In the genomic region with DNA sequence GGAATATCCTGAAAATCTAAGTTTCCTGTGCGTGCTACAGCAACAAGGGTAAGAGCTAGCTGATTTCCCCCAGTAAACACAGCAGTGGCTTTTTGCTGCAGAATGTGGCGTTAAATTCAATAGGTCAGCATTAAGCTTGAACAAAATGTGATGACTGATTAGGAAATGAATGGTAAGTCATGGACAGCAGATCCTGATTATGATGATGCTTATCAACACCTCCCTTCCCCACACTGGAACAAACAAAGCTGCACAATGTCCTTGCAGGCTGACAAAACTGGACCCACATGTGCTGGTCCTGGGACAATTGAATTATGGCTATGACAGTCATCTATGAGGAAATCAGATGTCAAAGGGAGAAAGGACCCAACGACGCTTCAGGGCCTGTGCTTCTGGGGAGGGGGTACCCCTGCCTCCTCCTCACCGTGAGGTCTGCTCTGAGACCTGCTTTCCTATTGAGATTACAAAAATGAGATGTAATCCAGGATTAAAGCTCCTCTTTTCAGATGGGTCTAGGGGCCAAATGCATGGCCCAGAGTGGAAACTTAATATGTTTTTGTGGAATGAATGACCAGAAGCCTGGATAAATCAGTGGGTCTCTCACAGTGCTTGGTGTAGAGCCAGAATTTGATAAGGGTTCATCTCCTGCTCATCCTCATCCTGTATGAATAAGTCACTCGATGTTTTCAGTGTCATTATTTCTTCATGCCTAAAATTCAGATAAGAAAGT, we compare ENCODE assay signal across 25 cellular contexts.
"Had no signal": no experiment of that assay in that cellular context is flagged by ENCODE, and none has a peak within 500 bp of the region (broad histone marks: within the 10 kb centered on the region; RNA-seq: fewer than 3 reads in every experiment).

No MANE protein-coding gene starts in this region.

- H3K27me3 ChIP-seq: esophagus muscularis mucosa, pancreas, testis, tibial artery had no signal

- H3K36me3 ChIP-seq: esophagus muscularis mucosa, lower lobe of right lung, neutrophil, pancreas, tibial artery, upper lobe of left lung had no signal

- ATAC-seq: left ventricle myocardium superior; lower lobe of right lung; mucosa of descending colon; natural killer cell treated with Interleukin-12 subunit alpha and Interleukin-12 subunit beta and Interleukin-15 and Interleukin-18, amount 100 ng/mL, for 72 hours; sciatic nerve; stimulated activated memory B cell treated with anti-CD40 and anti-IgM and Interleukin-4, amounts not matched to agents 10 μg/mL and 1 μg/mL and 100 μg/mL, for 72 hours; stimulated activated naive CD8-positive, alpha-beta T cell treated with anti-CD3 and anti-CD28 coated beads, Interleukin-15, Interleukin-2, amounts not matched to agents 100 U/mL and 50 U/mL, for 24 hours had no signal

- H3K27me3 Mint-ChIP-seq: memory B cell; progenitor cell of endocrine pancreas; stimulated activated memory B cell treated with anti-CD40 and anti-IgM and Interleukin-4, amounts not matched to agents 10 μg/mL and 1 μg/mL and 100 μg/mL, for 72 hours had no signal

- H3K4me3 ChIP-seq: esophagus muscularis mucosa, lower lobe of right lung, mucosa of descending colon, pancreas, smooth muscle cell, testis, tibial artery, upper lobe of left lung had no signal

- H3K27ac ChIP-seq: esophagus muscularis mucosa, lower lobe of right lung, neutrophil, pancreas, tibial artery, upper lobe of left lung had no signal

- H3K36me3 Mint-ChIP-seq: memory B cell; naive B cell; natural killer cell treated with Interleukin-12 subunit alpha and Interleukin-12 subunit beta and Interleukin-15 and Interleukin-18, amount 100 ng/mL, for 72 hours; stimulated activated memory B cell treated with anti-CD40 and anti-IgM and Interleukin-4, amounts not matched to agents 10 μg/mL and 1 μg/mL and 100 μg/mL, for 72 hours had no signal

- H3K4me3 Mint-ChIP-seq: memory B cell; naive B cell; natural killer cell treated with Interleukin-12 subunit alpha and Interleukin-12 subunit beta and Interleukin-15 and Interleukin-18, amount 100 ng/mL, for 72 hours; neural crest cell; stimulated activated memory B cell treated with anti-CD40 and anti-IgM and Interleukin-4, amounts not matched to agents 10 μg/mL and 1 μg/mL and 100 μg/mL, for 72 hours had no signal

- H3K9me3 Mint-ChIP-seq: memory B cell; naive B cell; natural killer cell treated with Interleukin-12 subunit alpha and Interleukin-12 subunit beta and Interleukin-15 and Interleukin-18, amount 100 ng/mL, for 72 hours; neural crest cell; stimulated activated memory B cell treated with anti-CD40 and anti-IgM and Interleukin-4, amounts not matched to agents 10 μg/mL and 1 μg/mL and 100 μg/mL, for 72 hours had no signal

- H3K4me2 ChIP-seq: smooth muscle cell had no signal

- H3K9me3 ChIP-seq: esophagus muscularis mucosa, lower lobe of right lung, mucosa of descending colon, neutrophil, pancreas, testis, tibial artery, upper lobe of left lung had no signal

- DNase-seq: cerebellar nuclear complex; cortex of kidney; effector CD8-positive, alpha-beta T cell; foreskin melanocyte; left ventricle myocardium superior; lower lobe of right lung; mucosa of descending colon; naive B cell; pancreas; stimulated activated CD4-positive, alpha-beta T cell treated with anti-CD3 and anti-CD28 coated beads, Interleukin-2, amount 100 ng/mL, for 24 hours; stimulated activated CD4-positive, alpha-beta T cell treated with anti-CD3 and anti-CD28 coated beads, Interleukin-4, amount 100 ng/mL, for 24 hours; stimulated activated naive CD8-positive, alpha-beta T cell treated with anti-CD3 and anti-CD28 coated beads, Interleukin-15, Interleukin-2, amounts not matched to agents 100 U/mL and 50 U/mL, for 24 hours; substantia nigra; testis; tibial artery; upper lobe of left lung had no signal
